Comparison of ENCODE assay signal across 10 cellular contexts in the genomic region with DNA sequence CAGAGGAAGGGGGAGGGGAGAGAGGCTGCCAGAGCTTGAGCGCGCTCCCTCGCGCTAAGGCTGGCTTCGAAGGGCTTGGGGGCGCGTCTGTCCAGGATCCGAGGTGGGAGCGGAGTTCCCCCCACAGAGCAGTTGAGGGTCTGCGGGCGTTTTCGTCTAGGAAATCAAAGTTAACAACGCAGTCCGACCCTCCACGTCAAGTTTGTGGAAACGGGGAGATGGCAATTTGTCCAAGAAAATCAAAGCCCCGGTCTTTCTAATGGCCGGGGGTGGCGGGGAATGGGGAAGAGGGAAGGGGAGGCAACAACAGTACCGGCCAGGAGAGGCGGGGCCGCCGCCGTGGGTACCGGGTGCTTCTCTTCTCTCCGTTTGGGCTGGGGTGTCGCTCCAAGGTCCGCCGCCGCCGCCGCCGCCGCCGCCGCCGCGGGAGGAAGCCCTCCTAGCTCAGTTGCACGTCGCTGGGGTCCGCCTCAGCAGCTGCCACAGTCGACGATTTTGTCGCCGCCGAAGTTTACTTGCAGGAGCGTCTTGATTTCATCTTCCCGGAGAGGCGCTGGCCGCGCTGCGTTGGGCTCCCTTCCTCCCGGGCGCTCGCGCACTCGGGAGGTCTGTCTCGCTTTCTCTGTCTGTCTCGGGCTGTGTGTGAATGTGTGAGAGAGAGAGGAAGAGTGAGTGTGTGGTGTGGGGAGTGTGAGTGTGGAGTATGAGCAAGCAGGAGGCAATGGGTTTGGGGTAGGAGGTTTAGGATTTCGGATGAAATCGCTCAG. TPM values are rescaled to one million over a fixed set of nuclear protein-coding genes. Genes with fewer than 3 reads are reported as not detected.
DNase-seq lines count a peak whose midpoint lies in the region; TF ChIP-seq lines count a peak whose summit lies in the region.
"Had no signal": no experiment of that assay in that cellular context is flagged by ENCODE, and none has a peak within 500 bp of the region (broad histone marks: within the 10 kb centered on the region; RNA-seq: fewer than 3 reads in every experiment).

No MANE protein-coding gene starts in this region.

- intact Hi-C loops in testis (cut with DNase I; ENCODE audit: low total_unique reads), result no loop called here

- peak; percentile 9 for DNase-seq in activated CD4-positive, alpha-beta T cell treated with anti-CD3 and anti-CD28 coated beads for 48 hours
- DNase-seq in activated CD4-positive, alpha-beta T cell treated with anti-CD3 and anti-CD28 coated beads for 4 hours, result no peak
- DNase-seq in immature natural killer cell (no peak), testis (no peak), NCI-H2107 (lab: John Stamatoyannopoulos, UW) (no peak), NCI-H187 (lab: John Stamatoyannopoulos, UW) (no peak), NCI-H128 (lab: John Stamatoyannopoulos, UW; ENCODE audit: unreplicated experiment) (no peak)

- H3K36me3 Mint-ChIP-seq in activated naive CD8-positive, alpha-beta T cell, result no peaks in the 10 kb centered on the region
- no peaks in the 10 kb centered on the region for H3K36me3 Mint-ChIP-seq in immature natural killer cell
- H3K36me3 Mint-ChIP-seq: CD14-positive monocyte had no signal

- no peaks in the 10 kb centered on the region for H3K27me3 ChIP-seq in testis

- H3K4me3 Mint-ChIP-seq in activated naive CD8-positive, alpha-beta T cell, result peak overlapping the region; percentile 87
- H3K4me3 Mint-ChIP-seq in immature natural killer cell, result peak overlapping the region in 3 of 5 donors; percentile 35 to 41 (median 38)

- no peak overlapping the region for H3K27ac Mint-ChIP-seq in activated naive CD8-positive, alpha-beta T cell
- no peak overlapping the region for H3K27ac Mint-ChIP-seq in immature natural killer cell
- H3K27ac Mint-ChIP-seq: CD14-positive monocyte had no signal

- no peaks in the 10 kb centered on the region for H3K9me3 Mint-ChIP-seq in activated naive CD8-positive, alpha-beta T cell (ENCODE audit: low read depth)
- peaks cover 0 to 9% (median under 1%) of the 10 kb centered on the region in 6 donors for H3K9me3 Mint-ChIP-seq in immature natural killer cell

- no peaks in the 10 kb centered on the region for H3K4me1 ChIP-seq in testis

- no peak for TF ChIP-seq POLR2A in testis (IDR thresholded peaks at IDR 0.05)

- H3K36me3 ChIP-seq in testis (ENCODE audit: low read depth, missing control alignments), result no peaks in the 10 kb centered on the region

- no peak for TF ChIP-seq CTCF in testis (IDR thresholded peaks at IDR 0.05)

- 0% methylated on average over 6 to 45 of the region's 61 CpGs for WGBS in testis, 2 donors

- peak overlapping the region; percentile 29 to 50 for H3K4me3 ChIP-seq in testis

- H3K9me3 ChIP-seq in testis, result no peaks in the 10 kb centered on the region

- no peak overlapping the region for H3K27ac ChIP-seq in testis
- H3K27ac ChIP-seq: VCaP had no signal

- H3K4me1 Mint-ChIP-seq in activated naive CD8-positive, alpha-beta T cell (ENCODE audit: low read depth), result peaks cover 24% of the 10 kb centered on the region
- H3K4me1 Mint-ChIP-seq in immature natural killer cell, result no peaks in the 10 kb centered on the region

- H3K27me3 Mint-ChIP-seq in activated naive CD8-positive, alpha-beta T cell, result peaks cover 27% of the 10 kb centered on the region
- H3K27me3 Mint-ChIP-seq in immature natural killer cell (ENCODE audit: low read depth in 3 of 3), result peaks cover 8 to 30% (median 12%) of the 10 kb centered on the region in 3 donors

RNA-seq across cellular contexts. Expression of a gene that starts 0.6 kb away (rescaled TPM):
- polyA plus RNA-seq in immature natural killer cell (not detected), testis (ENCODE audit: insufficient read depth, low read depth, low replicate concordance) (1.9 TPM)
- 1 to 10 TPM; 3.4 to 4.5 TPM for total RNA-seq in testis
- polyA plus RNA-seq: CD14-positive monocyte had no signal
